10 cellular contexts compared by ENCODE assay signal in genomic region chr20:17910828-17911294, GRCh38. TPM values are rescaled to one million over a fixed set of nuclear protein-coding genes. Genes with fewer than 3 reads are reported as not detected.
DNase-seq lines count a peak whose midpoint lies in the region; ATAC-seq and TF ChIP-seq lines count a peak whose summit lies in the region.
"Had no signal": no experiment of that assay in that cellular context is flagged by ENCODE, and none has a peak within 500 bp of the region (broad histone marks: within the 10 kb centered on the region; RNA-seq: fewer than 3 reads in every experiment).

No MANE protein-coding gene starts in this region.

- H3K4me3 ChIP-seq in GM23248, result 0 out of 2 replicates have a peak overlapping the region, but pooled peaks have one; percentile 13
- H3K4me3 ChIP-seq in right cardiac atrium (ENCODE audit: low read length), result no peak overlapping the region
- H3K4me3 ChIP-seq in sigmoid colon, result no peak overlapping the region

- peaks cover 37% of the 10 kb centered on the region for H3F3A ChIP-seq in GM23248 (ENCODE audit: insufficient read depth)

- no peaks in the 10 kb centered on the region for H3K79me2 ChIP-seq in GM23248 (ENCODE audit: insufficient read depth)

- H3K9ac ChIP-seq in GM23248, result peak overlapping the region; percentile 36

- TF ChIP-seq POLR2A in sigmoid colon (IDR thresholded peaks at IDR 0.05), result no peak

- H3K4me1 ChIP-seq in GM23248 (ENCODE audit: insufficient read depth), result peaks cover 37% of the 10 kb centered on the region
- peaks cover 2% of the 10 kb centered on the region for H3K4me1 ChIP-seq in right cardiac atrium (ENCODE audit: control insufficient read depth, insufficient read depth, low read length)
- H3K4me1 ChIP-seq in sigmoid colon, result peaks cover 0 to 24% (median 19%) of the 10 kb centered on the region in 4 donors

- no peaks in the 10 kb centered on the region for H3K9me2 ChIP-seq in GM23248 (ENCODE audit: insufficient read depth)

- intact Hi-C loops in right cardiac atrium (cut with DNase I), result no loop called here
- intact Hi-C loops in sigmoid colon (cut with DNase I), result no loop called here

- H3K27me3 ChIP-seq in GM23248 (replicated peaks; ENCODE audit: insufficient read depth), result no peaks in the 10 kb centered on the region
- no peaks in the 10 kb centered on the region for H3K27me3 ChIP-seq in right cardiac atrium (ENCODE audit: control insufficient read depth, insufficient read depth)
- no peaks in the 10 kb centered on the region for H3K27me3 ChIP-seq in sigmoid colon

- in situ Hi-C loops in GM23248 (cut with MboI), result no loop called here

- H4K20me1 ChIP-seq in GM23248 (ENCODE audit: insufficient read depth), result no peaks in the 10 kb centered on the region

- no peak for TF ChIP-seq EP300 in sigmoid colon (IDR thresholded peaks at IDR 0.05)

- peak; percentile 89 to 94 for ATAC-seq in right cardiac atrium
- ATAC-seq in HG02763 (IDR thresholded peaks at IDR 0.05; ENCODE audit: unreplicated experiment), result no peak
- no peak for ATAC-seq in GM18868 (IDR thresholded peaks at IDR 0.05; ENCODE audit: unreplicated experiment)
- ATAC-seq: natural killer cell had no signal

- H3K4me2 ChIP-seq in GM23248 (ENCODE audit: unreplicated experiment), result peak overlapping the region; percentile 34

- no peak for TF ChIP-seq CTCF in sigmoid colon (IDR thresholded peaks at IDR 0.05)

- H3K36me3 ChIP-seq in GM23248 (ENCODE audit: low read depth) (no peaks in the 10 kb centered on the region), sigmoid colon (no peaks in the 10 kb centered on the region)

- peak; percentile 93 for DNase-seq in GM23248
- DNase-seq in amniotic epithelial cell (ENCODE audit: low read depth), result peak; percentile 84
- DNase-seq in right cardiac atrium, result peak in 2 of 3 donors; percentile 59 to 74
- DNase-seq in sigmoid colon, result peak; percentile 80
- no peak for DNase-seq in NK-92 treated with Interleukin-12 subunit alpha and Interleukin-12 subunit beta, amount 100 ng/mL, for 24 hours (lab: John Stamatoyannopoulos, UW)
- no peak for DNase-seq in NCI-H2227 treated with DMSO at 0.1 percent for 48 hours (lab: John Stamatoyannopoulos, UW)
- DNase-seq: natural killer cell, NCI-H187 treated with DMSO at 0.1 percent for 48 hours had no signal

- peak overlapping the region; percentile 52 for H3K27ac ChIP-seq in GM23248
- peak overlapping the region; percentile 41 for H3K27ac ChIP-seq in right cardiac atrium (ENCODE audit: low read length)
- peak overlapping the region; percentile 46 to 74 (median 72) for H3K27ac ChIP-seq in sigmoid colon

- H3K9me3 ChIP-seq in GM23248 (ENCODE audit: low read depth), result no peaks in the 10 kb centered on the region
- H3K9me3 ChIP-seq in right cardiac atrium (ENCODE audit: control insufficient read depth, low read length), result no peaks in the 10 kb centered on the region
- no peaks in the 10 kb centered on the region for H3K9me3 ChIP-seq in sigmoid colon

- H2AFZ ChIP-seq in GM23248, result no peak overlapping the region

- 4 to 9% methylated on average over 6 of the region's 6 CpGs for WGBS in GM23248 (ENCODE audit: low coverage in 1 of 2, low lambda C conversion rate in 2 of 2, missing lambda C conversion rate in 2 of 2), 2 experiments
- 23% methylated on average over 6 of the region's 6 CpGs for WGBS in right cardiac atrium
- 53 to 64% methylated on average over 6 of the region's 6 CpGs for WGBS in sigmoid colon, 2 donors

RNA-seq across cellular contexts. Expression of gene SNX5, which starts 57.7 kb away (rescaled TPM):
- total RNA-seq in GM23248 (2014; rRNA removed; shearing (Covaris generic)), result 65.2 and 67.0 TPM in 2 replicates
- polyA plus RNA-seq in GM23248 (2016; fragmentation: Nextera tagmentation; extraction: Ambion mirVana) (70.7 and 75.7 TPM in 2 replicates), right cardiac atrium (47.8 TPM), sigmoid colon (10 to 100 TPM; 88.7 to 98.5 (median 89.9) TPM)
- total RNA-seq in right cardiac atrium (10 to 100 TPM; 46.7 to 53.9 (median 49.9) TPM), sigmoid colon (10 to 100 TPM; 69.0 to 79.5 (median 72.5) TPM)

RNA-seq across cellular contexts. Expression of gene MGME1, which starts 58.0 kb away (rescaled TPM):
- total RNA-seq in GM23248 (2014; rRNA removed; shearing (Covaris generic)), result 4.6 and 5.6 TPM in 2 replicates
- polyA plus RNA-seq in GM23248 (2016; fragmentation: Nextera tagmentation; extraction: Ambion mirVana) (10.4 and 11.5 TPM in 2 replicates), right cardiac atrium (10.9 TPM), sigmoid colon (10 to 100 TPM; 14.8 to 17.4 (median 16.9) TPM)
- total RNA-seq in right cardiac atrium (10 to 100 TPM in 3 of 4 donors, 1 to 10 TPM in 1; 9.7 to 12.0 (median 10.8) TPM), sigmoid colon (10 to 100 TPM in 2 of 4 donors, 1 to 10 TPM in 2; 5.0 to 15.8 (median 10.8) TPM)

Comparison
In these comparisons a context has a peak if more than half of its experiments do, and no peak if none do; other contexts are left out.
1. DNase-seq: peak in GM23248 (single experiment), amniotic epithelial cell (single experiment), right cardiac atrium (2 of 3) and sigmoid colon (single experiment); none in NK-92 treated with Interleukin-12 subunit alpha and Interleukin-12 subunit beta, amount 100 ng/mL, for 24 hours (single experiment) and NCI-H2227 treated with DMSO at 0.1 percent for 48 hours (single experiment).
2. ATAC-seq: peak in right cardiac atrium (2 of 2); none in HG02763 (single experiment) and GM18868 (single experiment).
3. Peak in every context shown above with its lines, with median percentiles within 50 percentile points of each other: H3K27ac ChIP-seq.